In genomic region chr7:117312593-117312992, GRCh38 we compare ENCODE assay signal across 18 cellular contexts. TPM values are rescaled to one million over a fixed set of nuclear protein-coding genes. Genes with fewer than 3 reads are reported as not detected.
DNase-seq lines count a peak whose midpoint lies in the region; ATAC-seq, FAIRE-seq and TF ChIP-seq lines count a peak whose summit lies in the region.
"Had no signal": no experiment of that assay in that cellular context is flagged by ENCODE, and none has a peak within 500 bp of the region (broad histone marks: within the 10 kb centered on the region; RNA-seq: fewer than 3 reads in every experiment).

No MANE protein-coding gene starts in this region.

- H3K4me3 Mint-ChIP-seq in HFFc6 = no peak overlapping the region
- H3K4me3 Mint-ChIP-seq in activated naive CD8-positive, alpha-beta T cell treated with anti-CD3 and anti-CD28 coated beads for 36 hours = no peak overlapping the region

- peak; percentile 27 for ATAC-seq in foreskin keratinocyte
- ATAC-seq in GM18870 (IDR thresholded peaks at IDR 0.05; ENCODE audit: unreplicated experiment) = no peak
- ATAC-seq: gastroesophageal sphincter had no signal

- peaks cover 1% of the 10 kb centered on the region; the same call in 1 of the 2 replicates for H3K27me3 Mint-ChIP-seq in HFFc6 (ENCODE audit: insufficient read depth)
- H3K27me3 Mint-ChIP-seq in activated naive CD8-positive, alpha-beta T cell treated with anti-CD3 and anti-CD28 coated beads for 36 hours = no peaks in the 10 kb centered on the region

- no peaks in the 10 kb centered on the region for H3K36me3 Mint-ChIP-seq in HFFc6 (ENCODE audit: low read depth)
- H3K36me3 Mint-ChIP-seq in activated naive CD8-positive, alpha-beta T cell treated with anti-CD3 and anti-CD28 coated beads for 36 hours = no peaks in the 10 kb centered on the region

- H3K27me3 ChIP-seq in adipocyte (replicated peaks; ENCODE audit: control insufficient read depth, insufficient read depth, low read length) (no peaks in the 10 kb centered on the region), foreskin keratinocyte (peaks cover 20% of the 10 kb centered on the region)
- H3K27me3 ChIP-seq: gastroesophageal sphincter, ovary, spleen had no signal

- DNase-seq in HFFc6 (no peak), adipocyte (ENCODE audit: low read depth) (peak; percentile 30), foreskin keratinocyte (no peak), NCI-H187 (lab: John Stamatoyannopoulos, UW) (no peak)
- no peak for DNase-seq in activated naive CD8-positive, alpha-beta T cell treated with anti-CD3 and anti-CD28 coated beads for 36 hours
- DNase-seq in activated CD4-positive, alpha-beta T cell treated with anti-CD3 and anti-CD28 coated beads for 48 hours = no peak
- DNase-seq: activated T-cell treated with anti-CD3 and anti-CD28 coated beads, Interleukin-2, amount 50 U/mL, for 48 hours; amniotic stem cell; DMS 273 treated with DMSO at 0.1 percent for 48 hours; midbrain; ovary; RPMI8226; spleen; T1000 had no signal

- H3K4me3 ChIP-seq in adipocyte (ENCODE audit: low read length) = no peak overlapping the region
- H3K4me3 ChIP-seq: gastroesophageal sphincter, ovary, spleen had no signal

- no peaks in the 10 kb centered on the region for H3K9me3 ChIP-seq in adipocyte (ENCODE audit: control insufficient read depth, low read length)
- H3K9me3 ChIP-seq: gastroesophageal sphincter, ovary, spleen had no signal

- H3K27ac ChIP-seq in foreskin keratinocyte = no peak overlapping the region
- H3K27ac ChIP-seq: gastroesophageal sphincter, ovary, spleen had no signal

- peak; percentile 68 for FAIRE-seq in A204.1 (lab: Jason Lieb, UNC)
- FAIRE-seq: islet of Langerhans had no signal

- H3K4me1 Mint-ChIP-seq in HFFc6 (ENCODE audit: low read depth) = no peaks in the 10 kb centered on the region
- no peaks in the 10 kb centered on the region for H3K4me1 Mint-ChIP-seq in activated naive CD8-positive, alpha-beta T cell treated with anti-CD3 and anti-CD28 coated beads for 36 hours

- H3K9ac ChIP-seq in adipocyte (ENCODE audit: low read length) = no peak overlapping the region

- H3K9me3 Mint-ChIP-seq in HFFc6 = no peaks in the 10 kb centered on the region
- no peaks in the 10 kb centered on the region for H3K9me3 Mint-ChIP-seq in activated naive CD8-positive, alpha-beta T cell treated with anti-CD3 and anti-CD28 coated beads for 36 hours

- H3K27ac Mint-ChIP-seq in HFFc6 = no peak overlapping the region
- H3K27ac Mint-ChIP-seq in activated naive CD8-positive, alpha-beta T cell treated with anti-CD3 and anti-CD28 coated beads for 36 hours = no peak overlapping the region

- H3K36me3 ChIP-seq in adipocyte (ENCODE audit: control insufficient read depth, insufficient read depth, low read length, severe bottlenecking) = no peaks in the 10 kb centered on the region
- H3K36me3 ChIP-seq: gastroesophageal sphincter, ovary, spleen had no signal

- H3K4me1 ChIP-seq in adipocyte (ENCODE audit: control insufficient read depth, insufficient read depth, low read length) (peaks cover 15% of the 10 kb centered on the region), foreskin keratinocyte (no peaks in the 10 kb centered on the region)
- H3K4me1 ChIP-seq: gastroesophageal sphincter, spleen had no signal

- peak; percentile 59 for TF ChIP-seq CTCF in HFFc6 (IDR thresholded peaks at IDR 0.05)
- TF ChIP-seq CTCF in foreskin keratinocyte (conservative IDR thresholded peaks at IDR 0.05) = peak; percentile 45

RNA-seq across cellular contexts. Expression of gene WNT2, which starts 10.3 kb away (rescaled TPM):
- total RNA-seq in HFFc6 (2021; fragmentation: NEBNext Ultra II Directional; extraction: Animal tissue kit (Norgen Biotek cat#: 25700)) = not detected
- not detected in 2 replicates for total RNA-seq in foreskin keratinocyte
- not detected in 2 replicates for polyA plus RNA-seq in foreskin keratinocyte
- not detected for total RNA-seq in activated naive CD8-positive, alpha-beta T cell treated with anti-CD3 and anti-CD28 coated beads for 36 hours
